In genomic region chr16:65576139-65576538, GRCh38 we compare ENCODE assay signal across 16 cellular contexts.
DNase-seq lines count a peak whose midpoint lies in the region; ATAC-seq, FAIRE-seq and TF ChIP-seq lines count a peak whose summit lies in the region.
"Had no signal": no experiment of that assay in that cellular context is flagged by ENCODE, and none has a peak within 500 bp of the region (broad histone marks: within the 10 kb centered on the region; RNA-seq: fewer than 3 reads in every experiment).

No MANE protein-coding gene starts in this region.

- H3K27ac Mint-ChIP-seq in IgD-negative memory B cell = peak overlapping the region in 2 of 3 donors; percentile 19 to 35
- H3K27ac Mint-ChIP-seq: HFFc6 had no signal

- no peaks in the 10 kb centered on the region for H3K9me1 ChIP-seq in K562 (ENCODE audit: control insufficient read depth, insufficient read depth, low read length)

- no peak for FAIRE-seq in K562 (lab: Jason Lieb, UNC)
- FAIRE-seq: A549, GM18507, HepG2, HTR-8/SVneo had no signal

- peak overlapping the region; percentile 70 for H2BK120ac ChIP-seq in trophoblast cell (ENCODE audit: insufficient read depth, low read length, poor library complexity)

- POLR2A ChIA-PET in K562 (lab: Yijun Ruan, JAX) = no interaction called here

- WGBS in K562 (ENCODE audit: insufficient coverage, low coverage, missing lambda C conversion rate) = 2% methylated on average over 11 of the region's 11 CpGs
- WGBS in trophoblast cell (ENCODE audit: extremely low coverage, insufficient coverage, insufficient read length) = no CpG with 5 or more reads among the region's 11 CpGs

- no peak overlapping the region for H3K9ac ChIP-seq in K562 (ENCODE audit: insufficient read depth in 1 of 2, low read depth in 2 of 2, low read length in 2 of 2)
- no peak overlapping the region for H3K9ac ChIP-seq in trophoblast cell (ENCODE audit: low read length)
- H3K9ac ChIP-seq: GM23248 had no signal

- in situ Hi-C loops in K562 (cut with MboI) = no loop called here

- TF ChIP-seq CTCF in K562 (IDR thresholded peaks at IDR 0.05 in 2 of 3, conservative IDR thresholded peaks at IDR 0.05 in 1 of 3; ENCODE audit: insufficient read depth in 2 of 3, low read depth in 1 of 3, low read length in 3 of 3) = no peak
- TF ChIP-seq CTCF in mucosa of descending colon (IDR thresholded peaks at IDR 0.05) = no peak

- H3K27me3 ChIP-seq in K562 (ENCODE audit: control insufficient read depth in 2 of 2, insufficient read depth in 2 of 2, low read length in 2 of 2) (no peaks in the 10 kb centered on the region), trophoblast cell (ENCODE audit: insufficient read depth, low read length) (no peaks in the 10 kb centered on the region)

- no peak overlapping the region for H4K8ac ChIP-seq in trophoblast cell (ENCODE audit: low read depth, low read length)

- H3K4me3 ChIP-seq in K562 (no peak overlapping the region), trophoblast cell (ENCODE audit: low read depth, low read length) (no peak overlapping the region), mucosa of descending colon (no peak overlapping the region)
- H3K4me3 ChIP-seq: A549, GM23248 had no signal

- ATAC-seq in K562 (no peak), mucosa of descending colon (no peak)
- ATAC-seq: A549 had no signal

- no peaks in the 10 kb centered on the region for H3K36me3 Mint-ChIP-seq in IgD-negative memory B cell
- H3K36me3 Mint-ChIP-seq: CD4-positive, CD25-positive, alpha-beta regulatory T cell had no signal

- H3K4me1 ChIP-seq in K562 (replicated peaks in 1 of 2; ENCODE audit: control insufficient read depth in 2 of 2, insufficient read depth in 2 of 2, low read length in 2 of 2) (no peaks in the 10 kb centered on the region), trophoblast cell (ENCODE audit: control insufficient read depth in 1 of 2, insufficient read depth in 2 of 2, low read length in 2 of 2) (peaks cover 16 to 18% of the 10 kb centered on the region in 2 experiments), mucosa of descending colon (ENCODE audit: low read depth) (no peaks in the 10 kb centered on the region)
- H3K4me1 ChIP-seq: A549 had no signal

- intact Hi-C loops in K562 (cut with micrococcal nuclease) (no loop called here), mucosa of descending colon (cut with DNase I, micrococcal nuclease) (no loop called here)

- H3K23ac ChIP-seq in trophoblast cell (ENCODE audit: low read length) = no peak overlapping the region

- H3K27me3 Mint-ChIP-seq in IgD-negative memory B cell = no peaks in the 10 kb centered on the region
- H3K27me3 Mint-ChIP-seq: CD4-positive, CD25-positive, alpha-beta regulatory T cell had no signal

- H2AFZ ChIP-seq in K562 (ENCODE audit: low read depth, low read length) (peak overlapping the region; percentile 70; the same call in 1 of the 2 replicates), trophoblast cell (ENCODE audit: insufficient read depth, low read length, poor library complexity) (no peak overlapping the region)
- H2AFZ ChIP-seq: GM23248 had no signal

- H3K4ac ChIP-seq in trophoblast cell (ENCODE audit: low read depth, low read length) = no peak overlapping the region

- H4K91ac ChIP-seq in trophoblast cell (ENCODE audit: low read depth, low read length) = peak overlapping the region; percentile 20

- no peak for TF ChIP-seq POLR2A in K562 (conservative IDR thresholded peaks at IDR 0.05)

- no TSS peak for BruUV-seq in K562 (replicated peaks; lab: Mats Ljungman, UMichigan)

- no peak overlapping the region for H2BK5ac ChIP-seq in trophoblast cell (ENCODE audit: low read depth, low read length, poor library complexity)

- no peak overlapping the region for H3K27ac ChIP-seq in K562 (ENCODE audit: extremely low read depth, low read depth, low read length)
- no peak overlapping the region for H3K27ac ChIP-seq in trophoblast cell (ENCODE audit: low read depth, low read length)
- H3K27ac ChIP-seq: A549, GM23248 had no signal

- H3K9me3 ChIP-seq in K562 (replicated peaks; ENCODE audit: control insufficient read depth, insufficient read depth, low read depth, low read length) (no peaks in the 10 kb centered on the region), trophoblast cell (ENCODE audit: insufficient read depth, low read depth, low read length) (no peaks in the 10 kb centered on the region), mucosa of descending colon (peaks cover 22% of the 10 kb centered on the region)
- H3K9me3 ChIP-seq: A549 had no signal

- H3K4me2 ChIP-seq in K562 (ENCODE audit: insufficient read depth, low read length) = no peak overlapping the region
- no peak overlapping the region for H3K4me2 ChIP-seq in trophoblast cell (ENCODE audit: low read length)
- H3K4me2 ChIP-seq: A549 had no signal

- TF ChIP-seq EP300 in K562 (IDR thresholded peaks at IDR 0.05; ENCODE audit: low read length) = no peak

- H3K14ac ChIP-seq in trophoblast cell (ENCODE audit: low read length) = no peak overlapping the region

- H3K4me1 Mint-ChIP-seq in IgD-negative memory B cell = peaks cover 0 to 2% (median 0%) of the 10 kb centered on the region in 3 donors
- H3K4me1 Mint-ChIP-seq: CD4-positive, CD25-positive, alpha-beta regulatory T cell had no signal

- CTCF ChIA-PET in K562 (lab: Yijun Ruan, JAX; ENCODE audit: low intra/inter-chr PET ratio) = no interaction called here

- DNase-seq in Daoy (ENCODE audit: low read depth) (peak; percentile 11), K562 (ENCODE audit: extremely low read depth in 1 of 4, low spot score in 3 of 4) (no peak), trophoblast cell (no peak), medulla oblongata (ENCODE audit: extremely low spot score) (no peak), NAMALWA (ENCODE audit: low spot score) (no peak), mucosa of descending colon (no peak)
- DNase-seq: CD4-positive, CD25-positive, alpha-beta regulatory T cell; GM23248; HCEC 1CT; HFFc6; KBM-7 had no signal

- H3K36me3 ChIP-seq in K562 (ENCODE audit: control insufficient read depth, insufficient read depth, low read length) (no peaks in the 10 kb centered on the region), trophoblast cell (ENCODE audit: control insufficient read depth in 1 of 2, insufficient read depth in 2 of 2, low read length in 2 of 2) (no peaks in the 10 kb centered on the region), mucosa of descending colon (ENCODE audit: low read depth) (no peaks in the 10 kb centered on the region)

- H2AK5ac ChIP-seq in trophoblast cell (ENCODE audit: low read length) = no peak overlapping the region

- H4K12ac ChIP-seq in trophoblast cell (ENCODE audit: low read depth, low read length) = no peak overlapping the region

- no peak overlapping the region for H3K18ac ChIP-seq in trophoblast cell (ENCODE audit: low read length)

- H3K9me3 Mint-ChIP-seq in IgD-negative memory B cell = peaks cover 3 to 27% (median 7%) of the 10 kb centered on the region in 3 donors

- no peak for TF ChIP-seq RAD21 in K562 (CRISPR knock-in tag; conservative IDR thresholded peaks at IDR 0.05 in 1 of 2, IDR thresholded peaks at IDR 0.05 in 1 of 2)

- H3K79me2 ChIP-seq in K562 (ENCODE audit: control insufficient read depth, insufficient read depth, low read length) (no peaks in the 10 kb centered on the region), trophoblast cell (ENCODE audit: control insufficient read depth, insufficient read depth, low read length, poor library complexity) (peaks cover 4% of the 10 kb centered on the region)

- H4K20me1 ChIP-seq in K562 (replicated peaks; ENCODE audit: control insufficient read depth, insufficient read depth, low read length) = no peaks in the 10 kb centered on the region

- H3K79me1 ChIP-seq in trophoblast cell (ENCODE audit: low read length) = peaks cover 28% of the 10 kb centered on the region

- no peak overlapping the region for H3K4me3 Mint-ChIP-seq in IgD-negative memory B cell
- H3K4me3 Mint-ChIP-seq: CD4-positive, CD25-positive, alpha-beta regulatory T cell; HFFc6 had no signal

- peak overlapping the region; percentile 73 for H2BK12ac ChIP-seq in trophoblast cell (ENCODE audit: low read length)

TF ChIP-seq in K562, 482 proteins besides CTCF, POLR2A, EP300 and RAD21:
- TF ChIP-seq L3MBTL2 (IDR thresholded peaks at IDR 0.05) = 0 out of 2 replicates have a peak, but pooled peaks have one; percentile 31
- no peak for TF ChIP-seq E2F6 (IDR thresholded peaks at IDR 0.05; ENCODE audit: borderline replicate concordance in 1 of 2, extremely low read depth in 1 of 2, insufficient read depth in 1 of 2, insufficient read length in 1 of 2, low read depth in 1 of 2, low read length in 1 of 2, poor library complexity in 1 of 2, severe bottlenecking in 1 of 2)
- TF ChIP-seq ZNF174 (CRISPR knock-in tag; IDR thresholded peaks at IDR 0.05) = no peak
- TF ChIP-seq CHD2 (IDR thresholded peaks at IDR 0.05; ENCODE audit: low read depth, low read length) = peak; percentile 82
- peak; percentile 18 for TF ChIP-seq RBM25 (IDR thresholded peaks at IDR 0.05; ENCODE audit: low read depth, low read length, severe bottlenecking)
- TF ChIP-seq TAL1 (IDR thresholded peaks at IDR 0.05) = no peak
TF ChIP-seq in K562: peak in this region for 3.
